ENCODE assay signal across 9 cellular contexts in the genomic region with DNA sequence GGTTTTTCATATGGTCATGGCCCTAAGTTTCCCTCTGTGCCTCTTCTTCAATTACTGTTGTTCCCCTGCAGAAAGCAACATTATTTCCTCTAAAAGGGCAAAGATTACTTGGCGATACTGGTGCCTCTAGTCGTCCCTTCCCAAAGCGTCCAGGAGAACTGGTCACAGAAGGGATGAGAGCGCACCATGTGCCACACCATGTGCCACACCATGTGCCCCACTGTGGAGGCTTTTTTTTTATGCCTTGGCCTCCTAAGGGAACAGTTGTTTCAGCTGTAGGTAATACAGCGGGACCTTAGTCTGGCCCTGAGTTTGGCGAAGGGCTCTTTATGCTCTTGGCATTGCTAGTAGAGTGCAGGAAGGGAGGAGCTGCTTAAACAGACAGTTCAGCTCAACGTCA. TPM values are rescaled to one million over a fixed set of nuclear protein-coding genes. Genes with fewer than 3 reads are reported as not detected.
"Had no signal": no experiment of that assay in that cellular context is flagged by ENCODE, and none has a peak within 500 bp of the region (broad histone marks: within the 10 kb centered on the region; RNA-seq: fewer than 3 reads in every experiment).

No MANE protein-coding gene starts in this region.

- ATAC-seq: GM12878 had no signal

- H3K4me3 ChIP-seq: GM12878 had no signal

- DNase-seq: GDM1, GF-D8 had no signal

- FAIRE-seq: G401.6, GM12878, GM12891, GM12892, GM18507, GM19239 had no signal

RNA-seq across cellular contexts. Expression of gene FGG, which starts 11.5 kb away (rescaled TPM):
- total RNA-seq: G401 had no signal
- polyA plus RNA-seq: GM12878 had no signal

RNA-seq across cellular contexts. Expression of gene FGA, which starts 33.5 kb away (rescaled TPM):
- total RNA-seq: G401 had no signal
- polyA plus RNA-seq: GM12878 had no signal
